In the genomic region with DNA sequence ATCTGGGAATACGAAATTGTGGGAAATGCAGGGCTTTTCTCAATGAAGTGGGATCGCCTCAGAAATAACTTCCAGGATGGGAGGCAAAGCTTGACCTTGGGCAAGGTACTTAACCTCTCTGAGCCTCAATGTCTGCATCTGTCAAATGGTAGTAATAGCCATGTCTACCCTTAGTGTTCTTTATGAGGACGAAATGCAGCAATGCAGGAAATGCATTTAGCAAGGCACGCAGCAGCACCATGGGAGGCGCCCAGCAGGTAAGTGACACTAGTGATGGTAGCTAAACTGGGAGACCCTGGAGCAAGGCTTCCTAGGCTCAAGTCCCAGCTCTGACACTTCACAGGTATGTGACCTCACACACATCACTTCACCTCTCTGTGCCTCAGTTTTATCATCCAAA, we compare ENCODE assay signal across 30 cellular contexts.
"Had no signal": no experiment of that assay in that cellular context is flagged by ENCODE, and none has a peak within 500 bp of the region (broad histone marks: within the 10 kb centered on the region; RNA-seq: fewer than 3 reads in every experiment).

No MANE protein-coding gene starts in this region.

- H3K9me3 Mint-ChIP-seq: naive thymus-derived CD8-positive, alpha-beta T cell; natural killer cell treated with Interleukin-12 subunit alpha and Interleukin-12 subunit beta and Interleukin-15 and Interleukin-18, amount 100 ng/mL, for 72 hours; nephron progenitor cell; neural crest cell; stimulated activated memory B cell treated with anti-CD40 and anti-IgM and Interleukin-4, amounts not matched to agents 10 μg/mL and 1 μg/mL and 100 μg/mL, for 72 hours; stimulated activated naive CD8-positive, alpha-beta T cell treated with anti-CD3 and anti-CD28 coated beads, Interleukin-15, amount 100 ng/mL, for 72 hours; type B pancreatic cell had no signal

- H3K9me3 ChIP-seq: ovary, psoas muscle, right lobe of liver, spleen, suprapubic skin, testis, tibial artery, transverse colon, upper lobe of right lung, uterus had no signal

- H3K36me3 Mint-ChIP-seq: naive thymus-derived CD8-positive, alpha-beta T cell; natural killer cell treated with Interleukin-12 subunit alpha and Interleukin-12 subunit beta and Interleukin-15 and Interleukin-18, amount 100 ng/mL, for 72 hours; stimulated activated memory B cell treated with anti-CD40 and anti-IgM and Interleukin-4, amounts not matched to agents 10 μg/mL and 1 μg/mL and 100 μg/mL, for 72 hours; type B pancreatic cell had no signal

- H3K4me3 ChIP-seq: ovary, psoas muscle, right lobe of liver, skin epidermis, smooth muscle cell, spleen, suprapubic skin, testis, tibial artery, transverse colon, upper lobe of right lung, uterus had no signal

- H3K27ac Mint-ChIP-seq: natural killer cell treated with Interleukin-12 subunit alpha and Interleukin-12 subunit beta and Interleukin-15 and Interleukin-18, amount 100 ng/mL, for 72 hours; nephron progenitor cell; progenitor cell of endocrine pancreas; stimulated activated memory B cell treated with anti-CD40 and anti-IgM and Interleukin-4, amounts not matched to agents 10 μg/mL and 1 μg/mL and 100 μg/mL, for 72 hours had no signal

- H3K4me1 ChIP-seq: parathyroid adenoma, psoas muscle, right lobe of liver, spleen, testis, transverse colon, uterus had no signal

- H3K4me1 Mint-ChIP-seq: stimulated activated memory B cell treated with anti-CD40 and anti-IgM and Interleukin-4, amounts not matched to agents 10 μg/mL and 1 μg/mL and 100 μg/mL, for 72 hours had no signal

- H3K4me3 Mint-ChIP-seq: naive thymus-derived CD8-positive, alpha-beta T cell; natural killer cell treated with Interleukin-12 subunit alpha and Interleukin-12 subunit beta and Interleukin-15 and Interleukin-18, amount 100 ng/mL, for 72 hours; nephron progenitor cell; neural crest cell; stimulated activated memory B cell treated with anti-CD40 and anti-IgM and Interleukin-4, amounts not matched to agents 10 μg/mL and 1 μg/mL and 100 μg/mL, for 72 hours; stimulated activated naive CD8-positive, alpha-beta T cell treated with anti-CD3 and anti-CD28 coated beads, Interleukin-15, amount 100 ng/mL, for 72 hours; type B pancreatic cell had no signal

- H3K36me3 ChIP-seq: ovary, right lobe of liver, spleen, suprapubic skin, tibial artery, transverse colon, upper lobe of right lung, uterus had no signal

- ATAC-seq: naive thymus-derived CD8-positive, alpha-beta T cell; natural killer cell treated with Interleukin-12 subunit alpha and Interleukin-12 subunit beta and Interleukin-15 and Interleukin-18, amount 100 ng/mL, for 72 hours; psoas muscle; right cardiac atrium; right lobe of liver; stimulated activated memory B cell treated with anti-CD40 and anti-IgM and Interleukin-4, amounts not matched to agents 10 μg/mL and 1 μg/mL and 100 μg/mL, for 72 hours; stimulated activated naive CD8-positive, alpha-beta T cell treated with anti-CD3 and anti-CD28 coated beads, Interleukin-15, amount 100 ng/mL, for 72 hours; stimulated activated naive CD8-positive, alpha-beta T cell treated with anti-CD3 and anti-CD28 coated beads, Interleukin-15, Interleukin-2, amounts not matched to agents 100 U/mL and 50 U/mL, for 24 hours had no signal

- H3K27ac ChIP-seq: ovary, parathyroid adenoma, psoas muscle, right lobe of liver, skin epidermis, spleen, suprapubic skin, testis, tibial artery, transverse colon, upper lobe of right lung, uterus had no signal

- DNase-seq: naive thymus-derived CD8-positive, alpha-beta T cell; nephron progenitor cell; occipital lobe; ovary; psoas muscle; right cardiac atrium; right lobe of liver; spleen; stimulated activated CD4-positive, alpha-beta T cell treated with anti-CD3 and anti-CD28 coated beads, Interleukin-12 subunit alpha, Interleukin-12 subunit beta, amount 100 ng/mL, for 4 hours; stimulated activated CD4-positive, alpha-beta T cell treated with anti-CD3 and anti-CD28 coated beads, Interleukin-1b, Interleukin-23, amount 100 ng/mL, for 48 hours; stimulated activated CD4-positive, alpha-beta T cell treated with anti-CD3 and anti-CD28 coated beads, Interleukin-4, amount 100 ng/mL, for 1 hour; stimulated activated CD4-positive, alpha-beta T cell treated with anti-CD3 and anti-CD28 coated beads, Interleukin-4, amount 100 ng/mL, for 4 hours; stimulated activated CD8-positive, alpha-beta memory T cell treated with anti-CD3 and anti-CD28 coated beads, Interleukin-4, amount 100 ng/mL, for 48 hours; stimulated activated naive CD4-positive, alpha-beta T cell; stimulated activated naive CD8-positive, alpha-beta T cell treated with anti-CD3 and anti-CD28 coated beads, Interleukin-15, amount 100 ng/mL, for 72 hours; stimulated activated naive CD8-positive, alpha-beta T cell treated with anti-CD3 and anti-CD28 coated beads, Interleukin-15, Interleukin-2, amounts not matched to agents 100 U/mL and 50 U/mL, for 24 hours; testis; tibial artery; transverse colon; upper lobe of right lung; uterus had no signal
